In genomic region chr11:35237860-35238715, GRCh38 we compare ENCODE assay signal across 1 cellular context.
TF ChIP-seq lines count a peak whose summit lies in the region.

No MANE protein-coding gene starts in this region.

TF ChIP-seq in K562, 482 proteins besides CTCF, POLR2A, EP300 and RAD21 (continued from another document):
- TF ChIP-seq NR1H2 (CRISPR knock-in tag; IDR thresholded peaks at IDR 0.05): no peak
- TF ChIP-seq RCOR1 (IDR thresholded peaks at IDR 0.05; ENCODE audit: borderline replicate concordance in 1 of 2, low read depth in 2 of 2, low read length in 2 of 2): peak in 1 of 2 experiments; percentile 30; a peak in 1 of 4 replicates
- TF ChIP-seq DEAF1 (CRISPR knock-in tag; IDR thresholded peaks at IDR 0.05): peak; percentile 71
TF ChIP-seq in K562: peak in this region for 7.
